In the genomic region with DNA sequence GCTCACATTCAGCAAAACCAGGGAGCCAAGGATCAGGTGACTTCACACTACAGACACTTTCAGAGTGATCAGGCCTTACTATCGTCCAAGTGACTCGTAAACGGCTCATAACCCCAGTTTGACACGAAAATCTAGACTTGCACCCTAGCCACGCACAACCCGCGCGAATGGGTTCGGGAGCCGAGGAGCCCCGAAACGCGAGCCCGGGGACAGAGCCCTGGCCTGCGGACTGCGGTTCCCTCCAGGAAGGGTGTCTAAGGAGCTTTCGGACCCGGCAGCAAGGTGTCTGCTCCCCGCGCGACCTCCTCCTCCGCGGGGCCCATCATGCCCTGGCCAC, we compare ENCODE assay signal across 8 cellular contexts. TPM values are rescaled to one million over a fixed set of nuclear protein-coding genes. Genes with fewer than 3 reads are reported as not detected.
DNase-seq lines count a peak whose midpoint lies in the region; ATAC-seq and TF ChIP-seq lines count a peak whose summit lies in the region.

No MANE protein-coding gene starts in this region.

- peak; percentile 26 for ATAC-seq in HG02840 (IDR thresholded peaks at IDR 0.05; ENCODE audit: low FRiP score, unreplicated experiment)

- intact Hi-C loops in lower leg skin (cut with DNase I; ENCODE audit: low total_unique reads), result loop anchor here (10.0 kb wide), 1 partner anchor 88 kb away; no protein-coding TSS in a partner anchor

- 0 to 1% methylated on average over 22 to 23 of the region's 23 CpGs for WGBS in lower leg skin, 2 donors

- DNase-seq in stimulated activated CD4-positive, alpha-beta T cell treated with anti-CD3 and anti-CD28 coated beads, Interleukin-12 subunit alpha, Interleukin-12 subunit beta, amount 100 ng/mL, for 48 hours (ENCODE audit: low read depth in 2 of 3, low spot score in 1 of 3), result peak in 2 of 3 donors; percentile 40 to 42
- no peak for DNase-seq in stimulated activated CD4-positive, alpha-beta T cell treated with anti-CD3 and anti-CD28 coated beads, Interleukin-15, amount 100 ng/mL, for 24 hours
- DNase-seq in NCI-H146 (lab: John Stamatoyannopoulos, UW) (peak; percentile 66), dedifferentiated amniotic fluid mesenchymal stem cell (ENCODE audit: extremely low spot score) (peak; percentile 29), lower leg skin (ENCODE audit: low spot score in 2 of 2) (peak in 1 of 2 donors; percentile 35)
- DNase-seq in stimulated activated CD8-positive, alpha-beta memory T cell treated with anti-CD3 and anti-CD28 coated beads, Interleukin-15, amount 100 ng/mL, for 1 hour (ENCODE audit: low read depth), result peak; percentile 17

- TF ChIP-seq CTCF in WI38 (IDR thresholded peaks at IDR 0.05; ENCODE audit: low read depth, low read length), result no peak
- no peak for TF ChIP-seq CTCF in lower leg skin (IDR thresholded peaks at IDR 0.05)

- TF ChIP-seq POLR2A in lower leg skin (IDR thresholded peaks at IDR 0.05), result no peak

- H3K4me3 ChIP-seq in WI38 (ENCODE audit: low read depth, low read length) (peak overlapping the region; percentile 95), lower leg skin (ENCODE audit: low read depth, poor library complexity, severe bottlenecking) (peak overlapping the region; percentile 78)

RNA-seq across cellular contexts. Expression of a gene that starts 0.8 kb away (rescaled TPM):
- total RNA-seq in lower leg skin, result 100 to 1,000 TPM; 147 to 220 (median 187) TPM
